In genomic region chr1:12179111-12179519, GRCh38 we compare ENCODE assay signal across 8 cellular contexts. TPM values are rescaled to one million over a fixed set of nuclear protein-coding genes. Genes with fewer than 3 reads are reported as not detected.
A peak's percentile ranks its signal among the peaks of the same experiment; 100 is the strongest.
DNase-seq lines count a peak whose midpoint lies in the region; ATAC-seq and TF ChIP-seq lines count a peak whose summit lies in the region.

No MANE protein-coding gene starts in this region.

- H3K9me3 ChIP-seq in BE2C, result no peaks in the 10 kb centered on the region

- H3K36me3 ChIP-seq in BE2C, result no peaks in the 10 kb centered on the region

- no peak for TF ChIP-seq CTCF in GM12865 (IDR thresholded peaks at IDR 0.05; ENCODE audit: insufficient read depth, low read depth, low read length, missing control alignments)
- no peak for TF ChIP-seq CTCF in BE2C (IDR thresholded peaks at IDR 0.05; ENCODE audit: low read depth, low read length)

- no peaks in the 10 kb centered on the region for H3K27me3 Mint-ChIP-seq in effector memory CD8-positive, alpha-beta T cell

- peak; percentile 63 for ATAC-seq in effector memory CD8-positive, alpha-beta T cell (replicated peaks)

- H3K4me3 ChIP-seq in GM12865 (ENCODE audit: low read depth, low read length) (no peak overlapping the region), BE2C (ENCODE audit: low read depth, low read length) (no peak overlapping the region)

- peak overlapping the region; percentile 88 to 99 for H3K4me3 Mint-ChIP-seq in effector memory CD8-positive, alpha-beta T cell

- peaks cover 77% of the 10 kb centered on the region for H3K36me3 Mint-ChIP-seq in effector memory CD8-positive, alpha-beta T cell (ENCODE audit: insufficient read depth)

- H3K27me3 ChIP-seq in BE2C, result no peaks in the 10 kb centered on the region

- no peaks in the 10 kb centered on the region for H3K9me3 Mint-ChIP-seq in effector memory CD8-positive, alpha-beta T cell

- H3K4me1 ChIP-seq in BE2C, result no peaks in the 10 kb centered on the region

- peak overlapping the region; percentile 99 for H3K27ac Mint-ChIP-seq in effector memory CD8-positive, alpha-beta T cell

- DNase-seq in GM12865 (ENCODE audit: low read depth) (peak; percentile 55), NCI-H748 (lab: John Stamatoyannopoulos, UW; ENCODE audit: unreplicated experiment) (no peak), middle frontal gyrus (ENCODE audit: extremely low spot score, low spot score) (no peak), BE2C (no peak), C1 segment of cervical spinal cord (lab: John Stamatoyannopoulos, UW) (no peak)
- DNase-seq in activated CD4-positive, alpha-beta T cell treated with anti-CD3 and anti-CD28 coated beads, Interleukin-2, amount 50 U/mL, for 48 hours, result peak; percentile 80 to 88
- peak; percentile 78 to 81 (median 81) for DNase-seq in effector memory CD8-positive, alpha-beta T cell
- peak; percentile 46 to 78 for DNase-seq in stimulated activated CD4-positive, alpha-beta T cell treated with anti-CD3 and anti-CD28 coated beads, Interleukin-1b, Interleukin-23, amount 100 ng/mL, for 1 hour (ENCODE audit: low read depth in 2 of 2)

- peaks cover 74 to 78% of the 10 kb centered on the region in 2 donors for H3K4me1 Mint-ChIP-seq in effector memory CD8-positive, alpha-beta T cell (ENCODE audit: low read depth in 2 of 2)

RNA-seq across cellular contexts. Expression of gene TNFRSF1B, which starts 12.3 kb away (rescaled TPM):
- polyA plus RNA-seq in BE2C (2012; ENCODE audit: insufficient read depth, insufficient read length, low read depth), result 0.77 TPM

RNA-seq across cellular contexts. Expression of gene VPS13D, which starts 50.7 kb away (rescaled TPM):
- polyA plus RNA-seq in BE2C (2012; ENCODE audit: insufficient read depth, insufficient read length, low read depth), result 13.4 TPM

Comparison
In these comparisons a context has a peak if more than half of its experiments do, and no peak if none do; other contexts are left out.
1. DNase-seq: peak in GM12865 (single experiment), activated CD4-positive, alpha-beta T cell treated with anti-CD3 and anti-CD28 coated beads, Interleukin-2, amount 50 U/mL, for 48 hours (2 of 2), effector memory CD8-positive, alpha-beta T cell (3 of 3) and stimulated activated CD4-positive, alpha-beta T cell treated with anti-CD3 and anti-CD28 coated beads, Interleukin-1b, Interleukin-23, amount 100 ng/mL, for 1 hour (2 of 2); none in NCI-H748 (single experiment), middle frontal gyrus (single experiment), BE2C (single experiment) and C1 segment of cervical spinal cord (0 of 14).